27 cellular contexts compared by ENCODE assay signal in the genomic region with DNA sequence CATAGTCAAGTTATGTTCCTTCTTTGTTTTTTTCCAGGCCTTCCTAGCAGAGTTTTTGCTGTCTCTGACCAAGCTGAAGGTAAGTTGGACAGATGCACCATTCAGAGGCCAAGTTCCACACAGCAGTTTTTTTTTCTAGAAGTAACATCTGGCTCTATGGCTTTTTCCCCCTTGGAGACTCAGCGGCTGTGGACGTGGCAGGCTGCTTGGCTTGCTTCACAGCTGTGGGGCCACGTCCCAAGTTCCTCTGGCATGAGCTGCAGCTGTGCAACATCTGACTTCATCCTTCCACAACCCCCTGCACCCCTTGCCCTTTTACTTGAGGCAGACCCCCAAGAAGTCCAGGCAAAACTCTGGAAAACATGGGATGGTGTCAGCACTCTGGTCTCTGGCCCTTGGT. TPM values are rescaled to one million over a fixed set of nuclear protein-coding genes. Genes with fewer than 3 reads are reported as not detected.
DNase-seq lines count a peak whose midpoint lies in the region; ATAC-seq and TF ChIP-seq lines count a peak whose summit lies in the region.
"Had no signal": no experiment of that assay in that cellular context is flagged by ENCODE, and none has a peak within 500 bp of the region (broad histone marks: within the 10 kb centered on the region; RNA-seq: fewer than 3 reads in every experiment).

No MANE protein-coding gene starts in this region.

- H3K27me3 ChIP-seq in heart left ventricle (no peaks in the 10 kb centered on the region), sigmoid colon (no peaks in the 10 kb centered on the region), colonic mucosa (no peaks in the 10 kb centered on the region)
- H3K27me3 ChIP-seq: dorsolateral prefrontal cortex, stomach had no signal

- no peaks in the 10 kb centered on the region for H3K36me3 ChIP-seq in heart left ventricle
- no peaks in the 10 kb centered on the region for H3K36me3 ChIP-seq in sigmoid colon
- no peaks in the 10 kb centered on the region for H3K36me3 ChIP-seq in colonic mucosa
- H3K36me3 ChIP-seq: stomach had no signal

- H3K27me3 Mint-ChIP-seq in MCF 10A (ENCODE audit: insufficient read depth, unreplicated experiment): no peaks in the 10 kb centered on the region
- H3K27me3 Mint-ChIP-seq: activated naive CD8-positive, alpha-beta T cell treated with anti-CD3 and anti-CD28 coated beads for 36 hours had no signal

- DNase-seq in GM03348 (ENCODE audit: low spot score): peak; percentile 41
- no peak for DNase-seq in MCF 10A (ENCODE audit: unreplicated experiment)
- peak; percentile 13 to 74 (median 52) for DNase-seq in heart left ventricle
- DNase-seq in sigmoid colon: peak; percentile 76
- no peak for DNase-seq in colonic mucosa
- DNase-seq in RKO (ENCODE audit: low spot score): no peak
- no peak for DNase-seq in occipital lobe (lab: John Stamatoyannopoulos, UW)
- DNase-seq in 8988T: no peak
- DNase-seq: activated CD4-positive, alpha-beta T cell treated with anti-CD3 and anti-CD28 coated beads, Interleukin-2, amount 50 U/mL, for 48 hours; activated CD4-positive, CD25-positive, alpha-beta regulatory T cell; activated CD8-positive, alpha-beta memory T cell treated with anti-CD3 and anti-CD28 coated beads, Interleukin-2, amount 50 U/mL, for 48 hours; activated naive CD8-positive, alpha-beta T cell treated with anti-CD3 and anti-CD28 coated beads for 36 hours; C1 segment of cervical spinal cord; DMS79 treated with DMSO at 0.1 percent for 48 hours; dorsolateral prefrontal cortex; H9; midbrain; naive thymus-derived CD8-positive, alpha-beta T cell; NCI-H1048; NCI-H187; NCI-H226; NCI-H774; SHP77; stomach; SW 1271 had no signal

- no peak overlapping the region for H3K4me3 ChIP-seq in heart left ventricle
- H3K4me3 ChIP-seq in sigmoid colon: no peak overlapping the region
- H3K4me3 ChIP-seq in colonic mucosa: no peak overlapping the region
- H3K4me3 ChIP-seq: dorsolateral prefrontal cortex, stomach had no signal

- POLR2A ChIA-PET in MCF 10A (lab: Yijun Ruan, JAX): interaction anchor here (0.7 to 1.7 kb wide), 5 partner anchors 13 to 505 kb away, joined by 3 to 9 read pairs (median 4); no protein-coding TSS in a partner anchor

- TF ChIP-seq EP300 in sigmoid colon (IDR thresholded peaks at IDR 0.05): no peak

- no peak overlapping the region for H3K9ac ChIP-seq in colonic mucosa (ENCODE audit: low read depth in 2 of 2, low read length in 2 of 2)

- H3K4me1 Mint-ChIP-seq in MCF 10A (ENCODE audit: insufficient read depth, unreplicated experiment): peaks cover 19% of the 10 kb centered on the region
- H3K4me1 Mint-ChIP-seq: activated naive CD8-positive, alpha-beta T cell treated with anti-CD3 and anti-CD28 coated beads for 36 hours; naive thymus-derived CD8-positive, alpha-beta T cell had no signal

- intact Hi-C loops in MCF 10A (cut with micrococcal nuclease): no loop called here
- intact Hi-C loops in heart left ventricle (cut with DNase I): no loop called here
- intact Hi-C loops in sigmoid colon (cut with DNase I): no loop called here
- intact Hi-C loops in colonic mucosa (cut with DNase I): no loop called here

- H3K4me1 ChIP-seq in heart left ventricle (peaks cover 0 to 11% (median 4%) of the 10 kb centered on the region in 12 donors), sigmoid colon (peaks cover 0 to 14% (median 11%) of the 10 kb centered on the region in 4 donors), colonic mucosa (no peaks in the 10 kb centered on the region)

- 73 to 93% (median 80%) methylated on average over 3 of the region's 3 CpGs for WGBS in heart left ventricle, 4 donors
- WGBS in sigmoid colon, 2 donors: 73 to 75% methylated on average over 3 of the region's 3 CpGs

- ATAC-seq in heart left ventricle: peak in 3 of 4 donors; percentile 46 to 81 (median 73)
- ATAC-seq: naive thymus-derived CD8-positive, alpha-beta T cell had no signal

- no peaks in the 10 kb centered on the region for H3K36me3 Mint-ChIP-seq in MCF 10A (ENCODE audit: insufficient read depth, unreplicated experiment)
- H3K36me3 Mint-ChIP-seq: activated naive CD8-positive, alpha-beta T cell treated with anti-CD3 and anti-CD28 coated beads for 36 hours; naive thymus-derived CD8-positive, alpha-beta T cell had no signal

- peaks cover 14% of the 10 kb centered on the region for H3K9me3 Mint-ChIP-seq in MCF 10A (ENCODE audit: unreplicated experiment)
- H3K9me3 Mint-ChIP-seq: activated naive CD8-positive, alpha-beta T cell treated with anti-CD3 and anti-CD28 coated beads for 36 hours; activated T-helper 2 cell treated with anti-CD3 and anti-CD28 coated beads, Interferon-gamma antibody, Interleukin-2, Interleukin-4, amounts not matched to agents 10 μg/mL and 5 μg/mL and 100 μg/mL, durations not matched to agents 14 hours and 24 hours and 36 hours; H9 had no signal

- BruUV-seq in MCF 10A (replicated peaks; lab: Mats Ljungman, UMichigan): TSS peak; percentile 79

- peaks cover 0 to 10% (median 0%) of the 10 kb centered on the region in 12 donors for H3K9me3 ChIP-seq in heart left ventricle
- H3K9me3 ChIP-seq in sigmoid colon: no peaks in the 10 kb centered on the region
- no peaks in the 10 kb centered on the region for H3K9me3 ChIP-seq in colonic mucosa
- H3K9me3 ChIP-seq: stomach had no signal

- H3K27ac ChIP-seq in heart left ventricle (peak overlapping the region in 6 of 12 donors; percentile 18 to 65 (median 32)), sigmoid colon (peak overlapping the region in 2 of 4 donors; percentile 16 to 52), colonic mucosa (no peak overlapping the region)

- CTCF ChIA-PET in MCF 10A (lab: Yijun Ruan, JAX): interaction anchor here (0.7 to 1.2 kb wide), 3 partner anchors 807 to 1017 kb away, joined by 3 read pairs; no protein-coding TSS in a partner anchor

- TF ChIP-seq POLR2A in heart left ventricle (IDR thresholded peaks at IDR 0.05) (no peak), sigmoid colon (IDR thresholded peaks at IDR 0.05) (no peak)

- peak overlapping the region; percentile 83 for H3K27ac Mint-ChIP-seq in MCF 10A (ENCODE audit: low read depth, unreplicated experiment)
- H3K27ac Mint-ChIP-seq: activated naive CD8-positive, alpha-beta T cell treated with anti-CD3 and anti-CD28 coated beads for 36 hours; activated T-helper 2 cell treated with anti-CD3 and anti-CD28 coated beads, Interferon-gamma antibody, Interleukin-2, Interleukin-4, amounts not matched to agents 10 μg/mL and 5 μg/mL and 100 μg/mL, durations not matched to agents 14 hours and 24 hours and 36 hours; H9; naive thymus-derived CD8-positive, alpha-beta T cell had no signal

- TF ChIP-seq CTCF in MCF 10A (IDR thresholded peaks at IDR 0.05; ENCODE audit: unreplicated experiment) (no peak), heart left ventricle (IDR thresholded peaks at IDR 0.05) (no peak), sigmoid colon (IDR thresholded peaks at IDR 0.05) (no peak), colonic mucosa (IDR thresholded peaks at IDR 0.05) (no peak)

- H3K4me3 Mint-ChIP-seq in MCF 10A (ENCODE audit: unreplicated experiment): no peak overlapping the region
- H3K4me3 Mint-ChIP-seq: activated naive CD8-positive, alpha-beta T cell treated with anti-CD3 and anti-CD28 coated beads for 36 hours; H9; naive thymus-derived CD8-positive, alpha-beta T cell had no signal

RNA-seq across cellular contexts. Expression of a gene that starts 24.2 kb away (rescaled TPM):
- total RNA-seq in MCF 10A (2022) (not detected in 2 replicates), heart left ventricle (10 to 100 TPM in 6 of 9 donors, 1 to 10 TPM in 3; 6.5 to 26.0 (median 11.6) TPM), sigmoid colon (10 to 100 TPM in 2 of 4 donors, 1 to 10 TPM in 2; 5.3 to 28.5 (median 10.3) TPM), colonic mucosa (1 to 10 TPM; 3.0 to 7.6 TPM), occipital lobe (2.3 TPM)
- polyA plus RNA-seq in heart left ventricle (10 to 100 TPM in 1 of 2 donors, 1 to 10 TPM in 1; 7.9 to 10.4 TPM), sigmoid colon (1 to 10 TPM; 1.6 to 6.6 (median 6.4) TPM)
- total RNA-seq: activated naive CD8-positive, alpha-beta T cell treated with anti-CD3 and anti-CD28 coated beads for 36 hours; activated T-helper 2 cell treated with anti-CD3 and anti-CD28 coated beads, Interferon-gamma antibody, Interleukin-2, Interleukin-4, amounts not matched to agents 10 μg/mL and 5 μg/mL and 100 μg/mL, durations not matched to agents 14 hours and 24 hours and 36 hours; H9; LHCN-M2; naive thymus-derived CD8-positive, alpha-beta T cell had no signal
- polyA plus RNA-seq: naive thymus-derived CD8-positive, alpha-beta T cell had no signal

Comparison
In these comparisons a context has a peak if more than half of its experiments do, and no peak if none do; other contexts are left out.
1. DNase-seq: peak in GM03348 (single experiment), heart left ventricle (5 of 5) and sigmoid colon (single experiment); none in MCF 10A (single experiment), colonic mucosa (single experiment), RKO (single experiment), occipital lobe (single experiment) and 8988T (single experiment).